Comparison of ENCODE assay signal across 30 cellular contexts in the genomic region with DNA sequence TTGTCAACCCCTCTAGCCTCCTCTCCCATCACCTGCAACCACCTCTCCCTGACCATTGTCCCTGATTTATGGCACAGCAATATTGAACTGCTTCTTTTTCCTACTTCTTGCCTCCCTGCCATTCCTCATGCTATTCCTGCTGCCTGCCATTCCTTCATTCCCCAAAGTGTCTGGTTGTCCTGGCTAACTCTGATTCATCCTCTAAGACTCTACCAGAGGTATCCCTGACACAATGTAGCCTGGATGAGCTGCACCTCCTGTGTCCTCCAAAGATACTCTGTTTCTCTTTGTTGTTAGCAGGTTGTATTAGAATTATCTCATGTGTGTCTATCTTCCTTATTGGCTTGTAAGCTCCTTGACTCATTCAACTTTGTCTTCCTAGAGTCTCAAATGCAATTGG. TPM values are rescaled to one million over a fixed set of nuclear protein-coding genes. Genes with fewer than 3 reads are reported as not detected.
"Had no signal": no experiment of that assay in that cellular context is flagged by ENCODE, and none has a peak within 500 bp of the region (broad histone marks: within the 10 kb centered on the region; RNA-seq: fewer than 3 reads in every experiment).

No MANE protein-coding gene starts in this region.

- H3K27ac Mint-ChIP-seq: activated CD4-positive, alpha-beta T cell treated with anti-CD3 and anti-CD28 coated beads, Interleukin-2, amount 10 ng/mL, durations not matched to agents 24 days and 14 days; activated CD8-positive, alpha-beta T cell treated with anti-CD3 and anti-CD28 coated beads for 36 hours; activated naive CD4-positive, alpha-beta T cell treated with anti-CD3 and anti-CD28 coated beads for 36 hours; activated naive CD8-positive, alpha-beta T cell; activated naive CD8-positive, alpha-beta T cell treated with anti-CD3 and anti-CD28 coated beads, Interleukin-2, amount 50 U/mL, for 24 hours; activated T-cell treated with anti-CD3 and anti-CD28 coated beads, Interleukin-2, amount 50 U/mL, for 24 hours; activated T-helper 2 cell treated with anti-CD3 and anti-CD28 coated beads, Interferon-gamma antibody, Interleukin-2, Interleukin-4, amounts not matched to agents 10 μg/mL and 5 μg/mL and 100 μg/mL, durations not matched to agents 14 hours and 24 hours and 36 hours; T-helper 1 cell treated with Interleukin-12 subunit alpha and Interleukin-12 subunit beta and Interleukin-4 antibody, amounts not matched to agents 30 μg/mL and 1 μg/mL, for 36 hours; T-helper 2 cell treated with Interferon-gamma antibody and Interleukin-4, amounts not matched to agents 5 μg/mL and 100 μg/mL, for 36 hours had no signal

- H3K4me2 ChIP-seq: SK-N-SH had no signal

- H3K4me3 Mint-ChIP-seq: activated CD4-positive, alpha-beta T cell treated with anti-CD3 and anti-CD28 coated beads, Interleukin-2, amount 10 ng/mL, durations not matched to agents 24 days and 14 days; activated CD8-positive, alpha-beta T cell treated with anti-CD3 and anti-CD28 coated beads for 36 hours; activated naive CD4-positive, alpha-beta T cell treated with anti-CD3 and anti-CD28 coated beads for 36 hours; activated naive CD8-positive, alpha-beta T cell; activated naive CD8-positive, alpha-beta T cell treated with anti-CD3 and anti-CD28 coated beads, Interleukin-2, amount 50 U/mL, for 24 hours; activated T-cell treated with anti-CD3 and anti-CD28 coated beads, Interleukin-2, amount 50 U/mL, for 24 hours; T-helper 1 cell treated with Interleukin-12 subunit alpha and Interleukin-12 subunit beta and Interleukin-4 antibody, amounts not matched to agents 30 μg/mL and 1 μg/mL, for 36 hours; T-helper 2 cell treated with Interferon-gamma antibody and Interleukin-4, amounts not matched to agents 5 μg/mL and 100 μg/mL, for 36 hours had no signal

- H3K27ac ChIP-seq: brain microvascular endothelial cell, Peyer's patch, SJSA1 had no signal

- H3K9me3 ChIP-seq: MG63, Peyer's patch, SK-N-SH had no signal

- ATAC-seq: activated CD8-positive, alpha-beta T cell treated with anti-CD3 and anti-CD28 coated beads for 36 hours; activated naive CD8-positive, alpha-beta T cell treated with anti-CD3 and anti-CD28 coated beads, Interleukin-2, amount 50 U/mL, for 24 hours; K562; PC-3 had no signal

- H3K4me1 Mint-ChIP-seq: activated CD4-positive, alpha-beta T cell treated with anti-CD3 and anti-CD28 coated beads, Interleukin-2, amount 10 ng/mL, durations not matched to agents 24 days and 14 days; activated naive CD8-positive, alpha-beta T cell treated with anti-CD3 and anti-CD28 coated beads, Interleukin-2, amount 50 U/mL, for 24 hours had no signal

- DNase-seq: activated CD4-positive, alpha-beta T cell treated with anti-CD3 and anti-CD28 coated beads, Interleukin-2, amount 10 ng/mL, durations not matched to agents 24 days and 14 days; activated CD4-positive, alpha-beta T cell treated with anti-CD3 and anti-CD28 coated beads, Interleukin-2, amount 50 U/mL, for 4 hours; activated CD8-positive, alpha-beta T cell treated with anti-CD3 and anti-CD28 coated beads for 36 hours; activated gamma-delta T cell treated with Interleukin-2 at 50 U/mL for 16 hours; activated naive CD4-positive, alpha-beta T cell treated with anti-CD3 and anti-CD28 coated beads for 36 hours; activated naive CD8-positive, alpha-beta T cell treated with anti-CD3 and anti-CD28 coated beads, Interleukin-2, amount 50 U/mL, for 24 hours; activated T-cell treated with anti-CD3 and anti-CD28 coated beads, Interleukin-2, amount 50 U/mL, for 24 hours; anterior cingulate cortex; brain microvascular endothelial cell; Karpas-422; MG63; NCI-H1048; NCI-H1105 treated with DMSO at 0.1 percent for 48 hours; NCI-H1436; NCI-H1694; NCI-H1930; NCI-H345; NCI-H524 treated with DMSO at 0.1 percent for 48 hours; PC-3; Peyer's patch; RPMI8226; SHP77 treated with DMSO at 0.1 percent for 48 hours; SK-N-SH had no signal

- H3K36me3 Mint-ChIP-seq: activated naive CD8-positive, alpha-beta T cell had no signal

- FAIRE-seq: K562, TTC549 had no signal

- H3K27me3 ChIP-seq: brain microvascular endothelial cell, MG63, Peyer's patch, SJSA1 had no signal

- H3K36me3 ChIP-seq: brain microvascular endothelial cell, MG63, Peyer's patch, SJSA1 had no signal

- H3K4me1 ChIP-seq: Peyer's patch, SJSA1 had no signal

- H3K4me3 ChIP-seq: K562, MG63, Peyer's patch, SJSA1 had no signal

- H3K9ac ChIP-seq: SK-N-SH had no signal

RNA-seq across cellular contexts. Expression of a gene that starts 53.5 kb away (rescaled TPM):
- polyA plus RNA-seq: K562 had no signal
